8 cellular contexts compared by ENCODE assay signal in genomic region chr3:15065550-15066007, GRCh38. TPM values are rescaled to one million over a fixed set of nuclear protein-coding genes. Genes with fewer than 3 reads are reported as not detected.
DNase-seq lines count a peak whose midpoint lies in the region; ATAC-seq and TF ChIP-seq lines count a peak whose summit lies in the region.

No MANE protein-coding gene starts in this region.

- H3K27me3 ChIP-seq in SJSA1 (replicated peaks) (no peaks in the 10 kb centered on the region), fibroblast of lung (ENCODE audit: control insufficient read depth, insufficient read depth, low read length) (no peaks in the 10 kb centered on the region), sigmoid colon (no peaks in the 10 kb centered on the region)

- H2AFZ ChIP-seq in fibroblast of lung (ENCODE audit: low read length): peak overlapping the region; percentile 86

- H3K36me3 ChIP-seq in SJSA1 (peaks cover 6% of the 10 kb centered on the region), fibroblast of lung (ENCODE audit: control insufficient read depth, insufficient read depth, low read length) (no peaks in the 10 kb centered on the region), sigmoid colon (peaks cover 0 to 6% (median 0%) of the 10 kb centered on the region in 4 donors)

- peaks cover 21% of the 10 kb centered on the region for H3K79me2 ChIP-seq in fibroblast of lung (ENCODE audit: control insufficient read depth, insufficient read depth, low read length)

- TF ChIP-seq EP300 in sigmoid colon (IDR thresholded peaks at IDR 0.05): no peak

- no peak overlapping the region for H3K9ac ChIP-seq in fibroblast of lung (ENCODE audit: insufficient read depth, low read length)

- WGBS in sigmoid colon, 2 donors: 59 to 67% methylated on average over 16 of the region's 16 CpGs

- DNase-seq in SJSA1 (ENCODE audit: low read depth in 1 of 2, low spot score in 2 of 2) (no peak), fibroblast of lung (ENCODE audit: low read depth in 2 of 2) (no peak), sigmoid colon (no peak), C1 segment of cervical spinal cord (lab: John Stamatoyannopoulos, UW) (no peak), DMS153 (lab: John Stamatoyannopoulos, UW) (no peak), GF-D8 (lab: John Stamatoyannopoulos, UW) (no peak)

- intact Hi-C loops in sigmoid colon (cut with DNase I): loop anchor here (2.0 to 10.0 kb wide), 2 partner anchors 117 to 411 kb away; partner anchors contain the start of gene CCDC174

- H3K27ac ChIP-seq in SJSA1 (no peak overlapping the region), fibroblast of lung (ENCODE audit: insufficient read depth, low read length) (no peak overlapping the region), sigmoid colon (peak overlapping the region; percentile 80 to 86 (median 84))

- H3K4me3 ChIP-seq in SJSA1 (peak overlapping the region; percentile 71), fibroblast of lung (replicated peaks in 1 of 4; ENCODE audit: control extremely low read depth in 1 of 4, insufficient read depth in 1 of 4, low read depth in 3 of 4, low read length in 4 of 4) (peak overlapping the region; percentile 82 to 92 (median 86)), sigmoid colon (peak overlapping the region; percentile 64 to 76 (median 69))

- H3K4me1 ChIP-seq in SJSA1 (replicated peaks): peaks cover 12% of the 10 kb centered on the region
- no peaks in the 10 kb centered on the region for H3K4me1 ChIP-seq in fibroblast of lung (ENCODE audit: control insufficient read depth, extremely low read depth, insufficient read depth, low read length)
- peaks cover 0 to 23% (median 16%) of the 10 kb centered on the region in 4 donors for H3K4me1 ChIP-seq in sigmoid colon

- H3K4me2 ChIP-seq in fibroblast of lung (ENCODE audit: extremely low read depth, insufficient read depth, low read length): peak overlapping the region; percentile 81

- no peaks in the 10 kb centered on the region for H4K20me1 ChIP-seq in fibroblast of lung (ENCODE audit: control insufficient read depth, extremely low read depth, insufficient read depth, low read length)

- no peak for TF ChIP-seq POLR2A in sigmoid colon (IDR thresholded peaks at IDR 0.05)

- ATAC-seq in GM18870 (IDR thresholded peaks at IDR 0.05; ENCODE audit: unreplicated experiment) (peak; percentile 22), GM21381 (IDR thresholded peaks at IDR 0.05; ENCODE audit: unreplicated experiment) (no peak)

- TF ChIP-seq CTCF in fibroblast of lung (conservative IDR thresholded peaks at IDR 0.05 in 1 of 2, IDR thresholded peaks at IDR 0.05 in 1 of 2; ENCODE audit: low read depth in 1 of 2, low read length in 2 of 2): no peak
- no peak for TF ChIP-seq CTCF in sigmoid colon (IDR thresholded peaks at IDR 0.05)

- H3K9me3 ChIP-seq in SJSA1 (replicated peaks) (no peaks in the 10 kb centered on the region), fibroblast of lung (ENCODE audit: control insufficient read depth, insufficient read depth, low read depth, low read length) (no peaks in the 10 kb centered on the region), sigmoid colon (no peaks in the 10 kb centered on the region)

RNA-seq across cellular contexts. Expression of gene MRPS25, which starts 0.5 kb away (rescaled TPM):
- total RNA-seq in SJSA1 (2014; rRNA removed; shearing (Covaris generic)): 5.6 and 9.3 TPM in 2 replicates
- total RNA-seq in fibroblast of lung (11.6 and 16.5 TPM in 2 replicates), sigmoid colon (10 to 100 TPM; 25.8 to 44.5 (median 33.1) TPM)
- polyA plus RNA-seq in fibroblast of lung (17.4 and 23.2 TPM in 2 replicates), sigmoid colon (10 to 100 TPM; 45.0 to 86.1 (median 73.8) TPM)
- polyA plus RNA-seq in fibroblast of lung (2012): 27.1 and 35.0 TPM in 2 replicates
- polyA minus RNA-seq in fibroblast of lung (ENCODE audit: low replicate concordance): 0.86 and 12.4 TPM in 2 replicates

RNA-seq across cellular contexts. Expression of gene RBSN, which starts 33.4 kb away (rescaled TPM):
- total RNA-seq in SJSA1 (2014; rRNA removed; shearing (Covaris generic)): 9.4 and 21.4 TPM in 2 replicates
- 23.4 and 26.8 TPM in 2 replicates for total RNA-seq in fibroblast of lung
- polyA plus RNA-seq in fibroblast of lung: 9.3 and 10.0 TPM in 2 replicates
- polyA plus RNA-seq in fibroblast of lung (2012): 10.0 and 11.5 TPM in 2 replicates
- 21.1 and 26.1 TPM in 2 replicates for polyA minus RNA-seq in fibroblast of lung (ENCODE audit: low replicate concordance)
- total RNA-seq in sigmoid colon: 10 to 100 TPM; 29.1 to 41.3 (median 38.0) TPM
- polyA plus RNA-seq in sigmoid colon: 10 to 100 TPM in 1 of 3 donors, 1 to 10 TPM in 2; 7.2 to 10.5 (median 7.2) TPM

Comparison
In these comparisons a context has a peak if more than half of its experiments do, and no peak if none do; other contexts are left out.
1. H3K27ac ChIP-seq: peak in sigmoid colon (4 of 4); none in SJSA1 (single experiment) and fibroblast of lung (single experiment).
2. Peak in every context shown above with its lines, with median percentiles within 50 percentile points of each other: H3K4me3 ChIP-seq.